23 cellular contexts compared by ENCODE assay signal in the genomic region with DNA sequence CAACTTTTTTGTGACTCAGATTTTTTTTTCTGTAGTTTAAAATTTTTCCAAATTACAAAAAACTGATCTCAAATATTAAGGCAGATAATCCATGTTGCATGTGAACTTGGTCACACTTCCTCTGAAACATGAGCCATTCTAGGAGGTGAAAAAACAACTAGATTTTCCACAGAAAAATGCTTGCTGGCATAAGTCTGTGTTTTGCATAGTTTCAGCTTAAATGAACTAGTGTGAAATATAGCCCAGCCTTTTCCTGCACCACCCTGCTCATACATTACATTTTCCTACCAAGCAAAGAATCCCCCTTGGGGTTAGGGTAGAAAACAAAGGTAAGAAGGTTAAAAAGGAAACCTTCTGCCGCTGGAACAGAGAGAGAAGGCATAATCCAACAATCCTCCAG.
"Had no signal": no experiment of that assay in that cellular context is flagged by ENCODE, and none has a peak within 500 bp of the region (broad histone marks: within the 10 kb centered on the region; RNA-seq: fewer than 3 reads in every experiment).

No MANE protein-coding gene starts in this region.

- ATAC-seq: activated naive CD8-positive, alpha-beta T cell treated with anti-CD3 and anti-CD28 coated beads, Interleukin-2, amount 50 U/mL, for 24 hours; natural killer cell; pancreas; stimulated activated effector memory CD8-positive, alpha-beta T cell treated with anti-CD3 and anti-CD28 coated beads, Interleukin-12 subunit alpha, Interleukin-12 subunit beta, amount 100 ng/mL, for 72 hours; stimulated activated naive CD8-positive, alpha-beta T cell treated with anti-CD3 and anti-CD28 coated beads, Interleukin-15, amount 100 ng/mL, for 72 hours had no signal

- H3K27ac ChIP-seq: esophagus squamous epithelium, hepatocyte, left ventricle myocardium inferior, pancreas, skin epidermis, suprapubic skin, tibial nerve had no signal

- H2AFZ ChIP-seq: hepatocyte had no signal

- H3K27me3 Mint-ChIP-seq: activated CD4-positive, alpha-beta memory T cell treated with anti-CD3 and anti-CD28 coated beads for 36 hours; activated naive CD8-positive, alpha-beta T cell treated with anti-CD3 and anti-CD28 coated beads, Interleukin-2, amount 50 U/mL, for 24 hours; brain; stimulated activated naive CD8-positive, alpha-beta T cell treated with anti-CD3 and anti-CD28 coated beads, Interleukin-15, amount 100 ng/mL, for 72 hours had no signal

- DNase-seq: activated CD4-positive, alpha-beta memory T cell treated with anti-CD3 and anti-CD28 coated beads for 36 hours; activated CD4-positive, alpha-beta T cell treated with anti-CD3 and anti-CD28 coated beads for 48 hours; activated CD4-positive, CD25-positive, alpha-beta regulatory T cell; activated gamma-delta T cell; activated naive CD4-positive, alpha-beta T cell treated with anti-CD3 and anti-CD28 coated beads, Interleukin-2, amount 50 U/mL, for 16 hours; activated naive CD8-positive, alpha-beta T cell treated with anti-CD3 and anti-CD28 coated beads, Interleukin-2, amount 50 U/mL, for 24 hours; anterior cingulate cortex; esophagus squamous epithelium; glutamatergic neuron; left ventricle myocardium inferior; natural killer cell; pancreas; right cardiac atrium; stimulated activated CD4-positive, alpha-beta T cell treated with anti-CD3 and anti-CD28 coated beads, Interleukin-2, amount 100 ng/mL, for 24 hours; stimulated activated naive CD8-positive, alpha-beta T cell treated with anti-CD3 and anti-CD28 coated beads, Interleukin-15, amount 100 ng/mL, for 72 hours had no signal

- H3K36me3 ChIP-seq: pancreas had no signal

- H3K4me2 ChIP-seq: hepatocyte had no signal

- H3K27me3 ChIP-seq: esophagus squamous epithelium, hepatocyte, pancreas, suprapubic skin, tibial nerve had no signal

- H3K4me3 ChIP-seq: esophagus squamous epithelium, hepatocyte, left ventricle myocardium inferior, pancreas, skin epidermis, suprapubic skin, tibial nerve had no signal

- H3K4me3 Mint-ChIP-seq: activated CD4-positive, alpha-beta memory T cell treated with anti-CD3 and anti-CD28 coated beads for 36 hours; activated naive CD8-positive, alpha-beta T cell treated with anti-CD3 and anti-CD28 coated beads, Interleukin-2, amount 50 U/mL, for 24 hours; activated T-helper 1 cell treated with anti-CD3 and anti-CD28 coated beads, Interleukin-12 subunit alpha, Interleukin-12 subunit beta, Interleukin-2, Interleukin-4 antibody, amounts not matched to agents 30 ng/mL and 10 ng/mL and 1 ng/mL, durations not matched to agents 14 hours and 24 hours and 36 hours; brain; natural killer cell; stimulated activated effector memory CD8-positive, alpha-beta T cell treated with anti-CD3 and anti-CD28 coated beads, Interleukin-12 subunit alpha, Interleukin-12 subunit beta, amount 100 ng/mL, for 72 hours; stimulated activated naive CD8-positive, alpha-beta T cell treated with anti-CD3 and anti-CD28 coated beads, Interleukin-15, amount 100 ng/mL, for 72 hours; T-helper 1 cell treated with Interleukin-12 subunit alpha and Interleukin-12 subunit beta and Interleukin-4 antibody, amounts not matched to agents 30 μg/mL and 1 μg/mL, for 36 hours had no signal

- H3K27ac Mint-ChIP-seq: activated CD4-positive, alpha-beta memory T cell treated with anti-CD3 and anti-CD28 coated beads for 36 hours; activated naive CD8-positive, alpha-beta T cell treated with anti-CD3 and anti-CD28 coated beads, Interleukin-2, amount 50 U/mL, for 24 hours; activated T-helper 1 cell treated with anti-CD3 and anti-CD28 coated beads, Interleukin-12 subunit alpha, Interleukin-12 subunit beta, Interleukin-2, Interleukin-4 antibody, amounts not matched to agents 30 ng/mL and 10 ng/mL and 1 ng/mL, durations not matched to agents 14 hours and 24 hours and 36 hours; brain; natural killer cell; stimulated activated effector memory CD8-positive, alpha-beta T cell treated with anti-CD3 and anti-CD28 coated beads, Interleukin-12 subunit alpha, Interleukin-12 subunit beta, amount 100 ng/mL, for 72 hours; stimulated activated naive CD8-positive, alpha-beta T cell treated with anti-CD3 and anti-CD28 coated beads, Interleukin-15, amount 100 ng/mL, for 72 hours; T-helper 1 cell treated with Interleukin-12 subunit alpha and Interleukin-12 subunit beta and Interleukin-4 antibody, amounts not matched to agents 30 μg/mL and 1 μg/mL, for 36 hours had no signal

- H3K9me3 Mint-ChIP-seq: activated naive CD8-positive, alpha-beta T cell treated with anti-CD3 and anti-CD28 coated beads, Interleukin-2, amount 50 U/mL, for 24 hours; natural killer cell; stimulated activated effector memory CD8-positive, alpha-beta T cell treated with anti-CD3 and anti-CD28 coated beads, Interleukin-12 subunit alpha, Interleukin-12 subunit beta, amount 100 ng/mL, for 72 hours had no signal

- H3K9me3 ChIP-seq: esophagus squamous epithelium, left ventricle myocardium inferior, pancreas, suprapubic skin had no signal

- H3K4me1 Mint-ChIP-seq: brain; stimulated activated effector memory CD8-positive, alpha-beta T cell treated with anti-CD3 and anti-CD28 coated beads, Interleukin-12 subunit alpha, Interleukin-12 subunit beta, amount 100 ng/mL, for 72 hours; stimulated activated naive CD8-positive, alpha-beta T cell treated with anti-CD3 and anti-CD28 coated beads, Interleukin-15, amount 100 ng/mL, for 72 hours had no signal

- H3K4me1 ChIP-seq: esophagus squamous epithelium, pancreas, suprapubic skin, tibial nerve had no signal
